ENCODE assay signal across 29 cellular contexts in the genomic region with DNA sequence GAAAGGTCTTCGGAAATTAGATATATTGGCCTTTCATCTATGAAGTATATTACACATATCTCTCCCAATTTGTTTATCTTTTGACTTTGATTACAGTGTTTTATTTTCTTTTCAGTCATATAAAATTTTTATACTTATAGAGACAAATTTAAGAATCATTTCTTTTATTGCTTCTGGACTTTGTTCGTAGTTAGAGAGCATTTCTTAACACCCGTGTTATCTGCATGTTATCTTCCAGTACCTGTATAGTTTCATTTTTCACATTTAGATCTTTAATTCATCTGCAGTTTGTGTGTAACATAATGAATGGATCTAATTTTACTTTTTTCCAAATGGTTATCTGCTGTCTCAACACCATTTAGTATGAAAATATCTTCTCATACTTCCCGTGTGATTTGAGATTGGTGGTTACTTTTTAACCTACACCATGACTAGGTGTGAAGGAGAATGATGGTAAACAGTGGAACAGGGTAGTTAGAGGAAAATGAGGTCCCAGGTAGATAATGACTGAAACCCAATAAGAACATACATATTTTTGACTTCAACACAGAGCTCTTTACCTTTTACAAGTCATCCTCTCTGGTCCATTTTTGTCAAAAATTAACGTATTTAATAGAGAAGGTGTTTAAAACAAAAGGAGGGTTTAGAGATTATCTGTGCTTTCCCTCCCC.
DNase-seq lines count a peak whose midpoint lies in the region; ATAC-seq, FAIRE-seq and TF ChIP-seq lines count a peak whose summit lies in the region.
"Had no signal": no experiment of that assay in that cellular context is flagged by ENCODE, and none has a peak within 500 bp of the region (broad histone marks: within the 10 kb centered on the region; RNA-seq: fewer than 3 reads in every experiment).

No MANE protein-coding gene starts in this region.

- in situ Hi-C loops in brain microvascular endothelial cell (cut with HindIII; ENCODE audit: low pct_ligation_motif_present, low sequenced_read_pairs), result no loop called here

- no peak for DNase-seq in stimulated activated naive CD8-positive, alpha-beta T cell treated with anti-CD3 and anti-CD28 coated beads, Interleukin-15, amount 100 ng/mL, for 72 hours
- DNase-seq in pancreas, result no peak
- DNase-seq in uterus, result no peak
- no peak for DNase-seq in dermis blood vessel endothelial cell
- DNase-seq in GM10248 (ENCODE audit: extremely low spot score), result no peak
- DNase-seq in brain microvascular endothelial cell, result no peak
- DNase-seq: activated CD4-positive, alpha-beta T cell treated with anti-CD3 and anti-CD28 coated beads for 4 hours; activated effector memory CD4-positive, alpha-beta T cell treated with anti-CD3 and anti-CD28 coated beads, Interleukin-2, amount 50 U/mL, for 16 hours; amygdala; effector CD8-positive, alpha-beta T cell; EL; glutamatergic neuron; KG1; left ventricle myocardium inferior; mesenchymal stem cell; NCI-H1092 treated with DMSO at 0.1 percent for 48 hours; NCI-H1694 treated with DMSO at 0.1 percent for 48 hours; NCI-H446 treated with DMSO at 0.1 percent for 48 hours; posterior cingulate gyrus; right cardiac atrium; SIG-M5; upper lobe of right lung had no signal

- CTCF ChIA-PET in GM10248 (lab: Yijun Ruan, JAX), result interaction anchor here (1.0 kb wide), 1 partner anchor 10 kb away, joined by 3 read pairs; no protein-coding TSS in a partner anchor

- H3K27ac ChIP-seq in pancreas (no peak overlapping the region), uterus (peak overlapping the region; percentile 54 to 63), brain microvascular endothelial cell (no peak overlapping the region)
- H3K27ac ChIP-seq: BLaER1 treated with 17β-estradiol and CSF1 and Interleukin-3, amounts not matched to agents 10 nM and 100 nM; breast epithelium; left ventricle myocardium inferior; upper lobe of right lung; VCaP had no signal

- WGBS in pancreas, 2 donors, result 61 to 68% methylated on average over 5 of the region's 5 CpGs

- H3K27me3 ChIP-seq in pancreas, result no peaks in the 10 kb centered on the region
- no peaks in the 10 kb centered on the region for H3K27me3 ChIP-seq in uterus
- no peaks in the 10 kb centered on the region for H3K27me3 ChIP-seq in brain microvascular endothelial cell (replicated peaks)
- H3K27me3 ChIP-seq: BLaER1 treated with 17β-estradiol and CSF1 and Interleukin-3, amounts not matched to agents 10 nM and 100 nM; breast epithelium; upper lobe of right lung had no signal

- peaks cover 8% of the 10 kb centered on the region for H3K36me3 Mint-ChIP-seq in stimulated activated naive CD8-positive, alpha-beta T cell treated with anti-CD3 and anti-CD28 coated beads, Interleukin-15, Interleukin-2, amounts not matched to agents 100 ng/mL and 50 ng/mL, for 24 hours (ENCODE audit: low read depth)

- ATAC-seq in stimulated activated naive CD8-positive, alpha-beta T cell treated with anti-CD3 and anti-CD28 coated beads, Interleukin-15, amount 100 ng/mL, for 72 hours, result no peak
- ATAC-seq in pancreas, result no peak
- ATAC-seq: GM12878, right cardiac atrium, upper lobe of right lung had no signal

- H3K36me3 ChIP-seq in pancreas (no peaks in the 10 kb centered on the region), uterus (no peaks in the 10 kb centered on the region), brain microvascular endothelial cell (replicated peaks) (no peaks in the 10 kb centered on the region)
- H3K36me3 ChIP-seq: breast epithelium, left ventricle myocardium inferior, upper lobe of right lung had no signal

- peak overlapping the region; percentile 98 for H3K27ac Mint-ChIP-seq in stimulated activated naive CD8-positive, alpha-beta T cell treated with anti-CD3 and anti-CD28 coated beads, Interleukin-15, Interleukin-2, amounts not matched to agents 100 ng/mL and 50 ng/mL, for 24 hours
- no peak overlapping the region for H3K27ac Mint-ChIP-seq in stimulated activated naive CD8-positive, alpha-beta T cell treated with anti-CD3 and anti-CD28 coated beads, Interleukin-15, amount 100 ng/mL, for 72 hours

- TF ChIP-seq CTCF in pancreas (IDR thresholded peaks at IDR 0.05) (no peak), uterus (IDR thresholded peaks at IDR 0.05) (no peak), GM10248 (IDR thresholded peaks at IDR 0.05; ENCODE audit: control extremely low read depth, extremely low read depth, low read depth, missing control alignments) (no peak), brain microvascular endothelial cell (IDR thresholded peaks at IDR 0.05; ENCODE audit: low read depth, low read length, missing control alignments) (no peak)

- H3K27me3 Mint-ChIP-seq in stimulated activated naive CD8-positive, alpha-beta T cell treated with anti-CD3 and anti-CD28 coated beads, Interleukin-15, Interleukin-2, amounts not matched to agents 100 ng/mL and 50 ng/mL, for 24 hours, result no peaks in the 10 kb centered on the region
- no peaks in the 10 kb centered on the region for H3K27me3 Mint-ChIP-seq in stimulated activated naive CD8-positive, alpha-beta T cell treated with anti-CD3 and anti-CD28 coated beads, Interleukin-15, amount 100 ng/mL, for 72 hours

- TF ChIP-seq POLR2A in uterus (IDR thresholded peaks at IDR 0.05), result no peak

- peak overlapping the region; percentile 2 for H3K4me3 Mint-ChIP-seq in stimulated activated naive CD8-positive, alpha-beta T cell treated with anti-CD3 and anti-CD28 coated beads, Interleukin-15, Interleukin-2, amounts not matched to agents 100 ng/mL and 50 ng/mL, for 24 hours
- H3K4me3 Mint-ChIP-seq in stimulated activated naive CD8-positive, alpha-beta T cell treated with anti-CD3 and anti-CD28 coated beads, Interleukin-15, amount 100 ng/mL, for 72 hours, result peak overlapping the region in 1 of 2 donors; percentile 28

- peak; percentile 92 for FAIRE-seq in colon (lab: Jason Lieb, UNC)
- FAIRE-seq in pancreas (lab: Jason Lieb, UNC), result peak; percentile 86
- FAIRE-seq: GM12878, islet of Langerhans had no signal

- H3K9me3 Mint-ChIP-seq in stimulated activated naive CD8-positive, alpha-beta T cell treated with anti-CD3 and anti-CD28 coated beads, Interleukin-15, Interleukin-2, amounts not matched to agents 100 ng/mL and 50 ng/mL, for 24 hours, result peaks cover 7% of the 10 kb centered on the region
- H3K9me3 Mint-ChIP-seq in stimulated activated naive CD8-positive, alpha-beta T cell treated with anti-CD3 and anti-CD28 coated beads, Interleukin-15, amount 100 ng/mL, for 72 hours, result peaks cover 0 to 10% of the 10 kb centered on the region in 2 donors

- H3K4me1 ChIP-seq in pancreas, result peaks cover 19 to 25% (median 20%) of the 10 kb centered on the region in 3 donors
- H3K4me1 ChIP-seq in uterus, result peaks cover 0 to 8% of the 10 kb centered on the region in 2 donors
- H3K4me1 ChIP-seq: breast epithelium had no signal

- H3K4me1 Mint-ChIP-seq in stimulated activated naive CD8-positive, alpha-beta T cell treated with anti-CD3 and anti-CD28 coated beads, Interleukin-15, Interleukin-2, amounts not matched to agents 100 ng/mL and 50 ng/mL, for 24 hours (ENCODE audit: low read depth), result peaks cover 45% of the 10 kb centered on the region
- peaks cover 49% of the 10 kb centered on the region for H3K4me1 Mint-ChIP-seq in stimulated activated naive CD8-positive, alpha-beta T cell treated with anti-CD3 and anti-CD28 coated beads, Interleukin-15, amount 100 ng/mL, for 72 hours

- POLR2A ChIA-PET in GM10248 (lab: Yijun Ruan, JAX), result no interaction called here

- H3K9me3 ChIP-seq in pancreas (no peaks in the 10 kb centered on the region), uterus (no peaks in the 10 kb centered on the region)
- H3K9me3 ChIP-seq: breast epithelium, left ventricle myocardium inferior, upper lobe of right lung had no signal

- intact Hi-C loops in pancreas (cut with DNase I), result no loop called here
- intact Hi-C loops in uterus (cut with DNase I; ENCODE audit: low total_unique reads), result no loop called here

- H3K4me3 ChIP-seq in pancreas (no peak overlapping the region), uterus (no peak overlapping the region), brain microvascular endothelial cell (ENCODE audit: low read depth, low read length) (no peak overlapping the region)
- H3K4me3 ChIP-seq: BLaER1 treated with 17β-estradiol and CSF1 and Interleukin-3, amounts not matched to agents 10 nM and 100 nM; breast epithelium; GM12878; left ventricle myocardium inferior; upper lobe of right lung had no signal

Comparison
In these comparisons a context has a peak if more than half of its experiments do, and no peak if none do; other contexts are left out.
1. H3K27ac ChIP-seq: peak in uterus (2 of 2); none in pancreas (0 of 4) and brain microvascular endothelial cell (single experiment).